In genomic region chr14:100532916-100533630, GRCh38 we compare ENCODE assay signal across 10 cellular contexts. TPM values are rescaled to one million over a fixed set of nuclear protein-coding genes. Genes with fewer than 3 reads are reported as not detected.
DNase-seq lines count a peak whose midpoint lies in the region; ATAC-seq and TF ChIP-seq lines count a peak whose summit lies in the region.
"Had no signal": no experiment of that assay in that cellular context is flagged by ENCODE, and none has a peak within 500 bp of the region (broad histone marks: within the 10 kb centered on the region; RNA-seq: fewer than 3 reads in every experiment).

No MANE protein-coding gene starts in this region.

- H3K4me1 Mint-ChIP-seq in activated naive CD4-positive, alpha-beta T cell treated with anti-CD3 and anti-CD28 coated beads, Interleukin-2, amount 10 ng/mL, durations not matched to agents 7 days and 5 days = peaks cover 9% of the 10 kb centered on the region

- peak; percentile 43 for DNase-seq in A172 (ENCODE audit: low spot score)
- peak; percentile 31 for DNase-seq in GM23248
- DNase-seq in activated naive CD4-positive, alpha-beta T cell treated with anti-CD3 and anti-CD28 coated beads, Interleukin-2, amount 10 ng/mL, durations not matched to agents 7 days and 5 days = peak; percentile 18
- peak; percentile 45 to 64 for DNase-seq in left lung
- no peak for DNase-seq in LoVo (ENCODE audit: low spot score)

- CTCF ChIA-PET in activated naive CD4-positive, alpha-beta T cell treated with anti-CD3 and anti-CD28 coated beads, Interleukin-2, amount 10 ng/mL, durations not matched to agents 7 days and 5 days (lab: Charles Lee) = interaction anchor here (0.7 to 0.9 kb wide), 2 partner anchors 113 to 120 kb away, joined by 3 to 4 read pairs; no protein-coding TSS in a partner anchor

- no peaks in the 10 kb centered on the region for H3K9me3 Mint-ChIP-seq in activated naive CD4-positive, alpha-beta T cell treated with anti-CD3 and anti-CD28 coated beads, Interleukin-2, amount 10 ng/mL, durations not matched to agents 7 days and 5 days

- H3K4me2 ChIP-seq in GM23248 (ENCODE audit: unreplicated experiment) = no peak overlapping the region

- no peaks in the 10 kb centered on the region for H3K79me2 ChIP-seq in GM23248 (ENCODE audit: insufficient read depth)
- H3K79me2 ChIP-seq: parathyroid adenoma had no signal

- no peaks in the 10 kb centered on the region for H3K9me3 ChIP-seq in GM23248 (ENCODE audit: low read depth)
- H3K9me3 ChIP-seq in left lung = no peaks in the 10 kb centered on the region

- peak; percentile 40 for ATAC-seq in left lung
- ATAC-seq in HG02885 (IDR thresholded peaks at IDR 0.05; ENCODE audit: poor library complexity, unreplicated experiment) = no peak
- no peak for ATAC-seq in HG03520 (IDR thresholded peaks at IDR 0.05; ENCODE audit: unreplicated experiment)
- no peak for ATAC-seq in HG02970 (IDR thresholded peaks at IDR 0.05; ENCODE audit: low FRiP score, unreplicated experiment)
- ATAC-seq: HCT116 had no signal

- H3K36me3 ChIP-seq in GM23248 (ENCODE audit: low read depth) (no peaks in the 10 kb centered on the region), left lung (peaks cover 0 to 31% of the 10 kb centered on the region in 2 donors)

- H3K4me3 Mint-ChIP-seq in activated naive CD4-positive, alpha-beta T cell treated with anti-CD3 and anti-CD28 coated beads, Interleukin-2, amount 10 ng/mL, durations not matched to agents 7 days and 5 days = no peak overlapping the region

- H3K27ac Mint-ChIP-seq in activated naive CD4-positive, alpha-beta T cell treated with anti-CD3 and anti-CD28 coated beads, Interleukin-2, amount 10 ng/mL, durations not matched to agents 7 days and 5 days = no peak overlapping the region

- intact Hi-C loops in left lung (cut with DNase I) = no loop called here

- H3K27me3 Mint-ChIP-seq in activated naive CD4-positive, alpha-beta T cell treated with anti-CD3 and anti-CD28 coated beads, Interleukin-2, amount 10 ng/mL, durations not matched to agents 7 days and 5 days = peaks cover 3% of the 10 kb centered on the region

- H2AFZ ChIP-seq in GM23248 = no peak overlapping the region
- H2AFZ ChIP-seq: parathyroid adenoma had no signal

- H3K9ac ChIP-seq in GM23248 = no peak overlapping the region
- H3K9ac ChIP-seq: parathyroid adenoma had no signal

- H3K27ac ChIP-seq in GM23248 (no peak overlapping the region), left lung (no peak overlapping the region)
- H3K27ac ChIP-seq: parathyroid adenoma had no signal

- WGBS in GM23248 (ENCODE audit: low coverage in 1 of 2, low lambda C conversion rate in 2 of 2, missing lambda C conversion rate in 2 of 2), 2 experiments = 57 to 63% methylated on average over 10 of the region's 10 CpGs

- H3K4me1 ChIP-seq in GM23248 (ENCODE audit: insufficient read depth) = peaks cover 8% of the 10 kb centered on the region; the same call in 1 of the 2 replicates
- H3K4me1 ChIP-seq in left lung = peaks cover 14 to 23% of the 10 kb centered on the region in 2 donors
- H3K4me1 ChIP-seq: parathyroid adenoma had no signal

- no peaks in the 10 kb centered on the region for H3K9me2 ChIP-seq in GM23248 (ENCODE audit: insufficient read depth)

- TF ChIP-seq CTCF in left lung (IDR thresholded peaks at IDR 0.05) = no peak

- no peaks in the 10 kb centered on the region for H3K36me3 Mint-ChIP-seq in activated naive CD4-positive, alpha-beta T cell treated with anti-CD3 and anti-CD28 coated beads, Interleukin-2, amount 10 ng/mL, durations not matched to agents 7 days and 5 days

- H3K27me3 ChIP-seq in GM23248 (replicated peaks; ENCODE audit: insufficient read depth) (no peaks in the 10 kb centered on the region), left lung (no peaks in the 10 kb centered on the region)

- no peaks in the 10 kb centered on the region for H3F3A ChIP-seq in GM23248 (ENCODE audit: insufficient read depth)

- no peaks in the 10 kb centered on the region for H4K20me1 ChIP-seq in GM23248 (ENCODE audit: insufficient read depth)

- in situ Hi-C loops in GM23248 (cut with MboI) = no loop called here

- no peak overlapping the region for H3K4me3 ChIP-seq in GM23248
- H3K4me3 ChIP-seq in left lung = no peak overlapping the region

RNA-seq across cellular contexts. Expression of gene BEGAIN, which starts 54.1 kb away (rescaled TPM):
- total RNA-seq in A172 (2014; rRNA removed; shearing (Covaris generic)) = 1.3 and 1.5 TPM in 2 replicates
- total RNA-seq in GM23248 (2014; rRNA removed; shearing (Covaris generic)) = 0.11 and 1.4 TPM in 2 replicates
- 0.60 and 0.65 TPM in 2 replicates for polyA plus RNA-seq in GM23248 (2016; fragmentation: Nextera tagmentation; extraction: Ambion mirVana)
- 1 to 10 TPM; 1.3 to 1.5 TPM for total RNA-seq in left lung
